In genomic region chrX:107025538-107025937, GRCh38 we compare ENCODE assay signal across 8 cellular contexts. TPM values are rescaled to one million over a fixed set of nuclear protein-coding genes. Genes with fewer than 3 reads are reported as not detected.
DNase-seq lines count a peak whose midpoint lies in the region; ATAC-seq and TF ChIP-seq lines count a peak whose summit lies in the region.

No MANE protein-coding gene starts in this region.

- DNase-seq in COLO829 (ENCODE audit: low spot score) (peak; percentile 4), HFF-Myc (ENCODE audit: extremely low read depth, low read depth) (no peak), Peyer's patch (no peak), fibroblast of villous mesenchyme (ENCODE audit: low read depth) (peak; percentile 33), thyroid gland (no peak), MV-4-11 (lab: John Stamatoyannopoulos, UW) (no peak)
- DNase-seq in stimulated activated naive B cell treated with anti-CD40 and anti-IgM and Interleukin-4, amounts not matched to agents 10 μg/mL and 1 μg/mL and 100 μg/mL, for 72 hours, result no peak

- no peak overlapping the region for H3K4me3 Mint-ChIP-seq in stimulated activated naive B cell treated with anti-CD40 and anti-IgM and Interleukin-4, amounts not matched to agents 10 μg/mL and 1 μg/mL and 100 μg/mL, for 72 hours

- TF ChIP-seq POLR2A in Peyer's patch (IDR thresholded peaks at IDR 0.05) (no peak), thyroid gland (IDR thresholded peaks at IDR 0.05) (no peak)

- H3K36me3 Mint-ChIP-seq in stimulated activated naive B cell treated with anti-CD40 and anti-IgM and Interleukin-4, amounts not matched to agents 10 μg/mL and 1 μg/mL and 100 μg/mL, for 72 hours, result no peaks in the 10 kb centered on the region

- H3K9me3 Mint-ChIP-seq in stimulated activated naive B cell treated with anti-CD40 and anti-IgM and Interleukin-4, amounts not matched to agents 10 μg/mL and 1 μg/mL and 100 μg/mL, for 72 hours, result no peaks in the 10 kb centered on the region

- H3K27ac ChIP-seq in Peyer's patch (no peak overlapping the region), thyroid gland (no peak overlapping the region)

- intact Hi-C loops in thyroid gland (cut with DNase I), result no loop called here

- no peaks in the 10 kb centered on the region for H3K4me1 Mint-ChIP-seq in stimulated activated naive B cell treated with anti-CD40 and anti-IgM and Interleukin-4, amounts not matched to agents 10 μg/mL and 1 μg/mL and 100 μg/mL, for 72 hours

- no peaks in the 10 kb centered on the region for H3K27me3 ChIP-seq in Peyer's patch
- H3K27me3 ChIP-seq in thyroid gland, result no peaks in the 10 kb centered on the region

- no peak overlapping the region for H3K27ac Mint-ChIP-seq in stimulated activated naive B cell treated with anti-CD40 and anti-IgM and Interleukin-4, amounts not matched to agents 10 μg/mL and 1 μg/mL and 100 μg/mL, for 72 hours

- H3K27me3 Mint-ChIP-seq in stimulated activated naive B cell treated with anti-CD40 and anti-IgM and Interleukin-4, amounts not matched to agents 10 μg/mL and 1 μg/mL and 100 μg/mL, for 72 hours, result peaks cover 14 to 20% of the 10 kb centered on the region in 2 donors

- H3K9me3 ChIP-seq in Peyer's patch, result no peaks in the 10 kb centered on the region
- no peaks in the 10 kb centered on the region for H3K9me3 ChIP-seq in thyroid gland

- H3K4me1 ChIP-seq in Peyer's patch (no peaks in the 10 kb centered on the region), thyroid gland (no peaks in the 10 kb centered on the region)

- TF ChIP-seq CTCF in HFF-Myc (IDR thresholded peaks at IDR 0.05; ENCODE audit: low read depth, low read length, missing control alignments), result peak; percentile 40
- peak in 4 of 6 experiments; percentile 29 to 66 (median 56) for TF ChIP-seq CTCF in Peyer's patch (IDR thresholded peaks at IDR 0.05)
- peak; percentile 65 for TF ChIP-seq CTCF in fibroblast of villous mesenchyme (IDR thresholded peaks at IDR 0.05; ENCODE audit: insufficient read depth, low read depth, low read length)
- peak in 4 of 6 experiments; percentile 48 to 59 (median 54) for TF ChIP-seq CTCF in thyroid gland (IDR thresholded peaks at IDR 0.05)

- ATAC-seq in GM21737 (IDR thresholded peaks at IDR 0.05; ENCODE audit: unreplicated experiment), result no peak
- ATAC-seq in stimulated activated naive B cell treated with anti-CD40 and anti-IgM and Interleukin-4, amounts not matched to agents 10 μg/mL and 1 μg/mL and 100 μg/mL, for 72 hours (replicated peaks), result no peak

- no peaks in the 10 kb centered on the region for H3K36me3 ChIP-seq in Peyer's patch
- no peaks in the 10 kb centered on the region for H3K36me3 ChIP-seq in thyroid gland

- H3K4me3 ChIP-seq in HFF-Myc (replicated peaks; ENCODE audit: low read depth, low read length), result no peak overlapping the region
- no peak overlapping the region for H3K4me3 ChIP-seq in Peyer's patch
- H3K4me3 ChIP-seq in fibroblast of villous mesenchyme (ENCODE audit: low read depth, low read length), result no peak overlapping the region
- no peak overlapping the region for H3K4me3 ChIP-seq in thyroid gland (replicated peaks in 1 of 3)

- WGBS in thyroid gland, 2 donors, result 5 to 8% methylated on average over 2 of the region's 2 CpGs

RNA-seq across cellular contexts. Expression of gene MORC4, which starts 25.5 kb away (rescaled TPM):
- total RNA-seq in Peyer's patch (10 to 100 TPM in 2 of 4 donors, 1 to 10 TPM in 2; 5.9 to 47.9 (median 10.4) TPM), fibroblast of villous mesenchyme (30.6 and 33.7 TPM in 2 replicates), thyroid gland (10 to 100 TPM; 15.3 to 24.6 (median 18.6) TPM)

Comparison
In these comparisons a context has a peak if more than half of its experiments do, and no peak if none do; other contexts are left out.
1. DNase-seq: peak in COLO829 (single experiment) and fibroblast of villous mesenchyme (single experiment); none in HFF-Myc (single experiment), Peyer's patch (0 of 3), thyroid gland (0 of 2), MV-4-11 (single experiment) and stimulated activated naive B cell treated with anti-CD40 and anti-IgM and Interleukin-4, amounts not matched to agents 10 μg/mL and 1 μg/mL and 100 μg/mL, for 72 hours (single experiment).
2. Peak in every context shown above with its lines, with median percentiles within 50 percentile points of each other: CTCF ChIP-seq.